Comparison of ENCODE assay signal across 12 cellular contexts in genomic region chr16:8751481-8752311, GRCh38. TPM values are rescaled to one million over a fixed set of nuclear protein-coding genes. Genes with fewer than 3 reads are reported as not detected.
A peak's percentile ranks its signal among the peaks of the same experiment; 100 is the strongest.
DNase-seq lines count a peak whose midpoint lies in the region; ATAC-seq, FAIRE-seq and TF ChIP-seq lines count a peak whose summit lies in the region.
"Had no signal": no experiment of that assay in that cellular context is flagged by ENCODE, and none has a peak within 500 bp of the region (broad histone marks: within the 10 kb centered on the region; RNA-seq: fewer than 3 reads in every experiment).

No MANE protein-coding gene starts in this region.

- no peaks in the 10 kb centered on the region for H3K79me2 ChIP-seq in fibroblast of lung (ENCODE audit: control insufficient read depth, insufficient read depth, low read length)

- H3K4me1 ChIP-seq in fibroblast of lung (ENCODE audit: control insufficient read depth, extremely low read depth, insufficient read depth, low read length) (no peaks in the 10 kb centered on the region), pancreas (peaks cover 6 to 16% (median 15%) of the 10 kb centered on the region in 3 donors)
- H3K4me1 ChIP-seq: Peyer's patch had no signal

- H3K36me3 ChIP-seq in fibroblast of lung (ENCODE audit: control insufficient read depth, insufficient read depth, low read length) (no peaks in the 10 kb centered on the region), pancreas (no peaks in the 10 kb centered on the region)

- no peak overlapping the region for H2AFZ ChIP-seq in fibroblast of lung (ENCODE audit: low read length)

- TF ChIP-seq CTCF in fibroblast of lung (conservative IDR thresholded peaks at IDR 0.05 in 1 of 2, IDR thresholded peaks at IDR 0.05 in 1 of 2; ENCODE audit: low read depth in 1 of 2, low read length in 2 of 2) = no peak
- TF ChIP-seq CTCF in pancreas (IDR thresholded peaks at IDR 0.05) = no peak

- no peak overlapping the region for H3K4me2 ChIP-seq in fibroblast of lung (ENCODE audit: extremely low read depth, insufficient read depth, low read length)

- H3K4me3 ChIP-seq in fibroblast of lung (replicated peaks in 1 of 4; ENCODE audit: control extremely low read depth in 1 of 4, insufficient read depth in 1 of 4, low read depth in 3 of 4, low read length in 4 of 4) (no peak overlapping the region), pancreas (no peak overlapping the region)
- H3K4me3 ChIP-seq: Peyer's patch had no signal

- H3K27ac ChIP-seq in fibroblast of lung (ENCODE audit: insufficient read depth, low read length) (no peak overlapping the region), pancreas (peak overlapping the region in 2 of 4 donors; percentile 39 to 65)
- H3K27ac ChIP-seq: Peyer's patch had no signal

- H4K20me1 ChIP-seq in fibroblast of lung (ENCODE audit: control insufficient read depth, extremely low read depth, insufficient read depth, low read length) = no peaks in the 10 kb centered on the region

- DNase-seq in GM03348 (ENCODE audit: low spot score) (peak; percentile 82), RKO (ENCODE audit: low spot score) (peak; percentile 61), fibroblast of lung (ENCODE audit: low read depth in 2 of 2) (peak; percentile 42 to 89), pancreas (peak in 4 of 6 donors; percentile 19 to 34 (median 28)), NCI-H2171 treated with DMSO at 0.1 percent for 48 hours (lab: John Stamatoyannopoulos, UW) (no peak), NCI-H2081 treated with DMSO at 0.1 percent for 48 hours (lab: John Stamatoyannopoulos, UW) (no peak)
- DNase-seq: activated CD4-positive, alpha-beta T cell treated with anti-CD3 and anti-CD28 coated beads for 48 hours; NCI-H1105; occipital lobe had no signal

- H3K27me3 ChIP-seq in fibroblast of lung (ENCODE audit: control insufficient read depth, insufficient read depth, low read length) = no peaks in the 10 kb centered on the region
- no peaks in the 10 kb centered on the region for H3K27me3 ChIP-seq in pancreas
- H3K27me3 ChIP-seq: Peyer's patch had no signal

- WGBS in pancreas, 2 donors = 51 to 52% methylated on average over 14 of the region's 14 CpGs

- ATAC-seq in pancreas = peak; percentile 82 to 90 (median 84)
- ATAC-seq in GM19395 (IDR thresholded peaks at IDR 0.05; ENCODE audit: unreplicated experiment) = no peak
- ATAC-seq in activated CD4-positive, CD25-positive, alpha-beta regulatory T cell treated with anti-CD3 and anti-CD28 coated beads, Interleukin-2, amount 50 U/mL, for 24 hours = no peak

- H3K9me3 ChIP-seq in fibroblast of lung (ENCODE audit: control insufficient read depth, insufficient read depth, low read depth, low read length) = no peaks in the 10 kb centered on the region
- H3K9me3 ChIP-seq in pancreas = no peaks in the 10 kb centered on the region
- H3K9me3 ChIP-seq: Peyer's patch had no signal

- no peak for FAIRE-seq in pancreas (lab: Jason Lieb, UNC)

- H3K9ac ChIP-seq in fibroblast of lung (ENCODE audit: insufficient read depth, low read length) = no peak overlapping the region

- intact Hi-C loops in pancreas (cut with DNase I) = no loop called here

RNA-seq across cellular contexts. Expression of gene TMEM186, which starts 45.7 kb away (rescaled TPM):
- total RNA-seq in fibroblast of lung = 5.6 and 6.8 TPM in 2 replicates
- 6.6 and 8.6 TPM in 2 replicates for polyA plus RNA-seq in fibroblast of lung
- polyA plus RNA-seq in fibroblast of lung (2012) = 7.3 and 9.0 TPM in 2 replicates
- 2.4 and 9.2 TPM in 2 replicates for polyA minus RNA-seq in fibroblast of lung (ENCODE audit: low replicate concordance)
- 1 to 10 TPM; 2.7 to 6.1 (median 4.4) TPM for total RNA-seq in pancreas
- 1 to 10 TPM; 3.8 to 9.3 TPM for polyA plus RNA-seq in pancreas

RNA-seq across cellular contexts. Expression of gene PMM2, which starts 45.9 kb away (rescaled TPM):
- total RNA-seq in fibroblast of lung (17.2 and 19.5 TPM in 2 replicates), pancreas (10 to 100 TPM; 19.2 to 40.3 (median 29.4) TPM)
- polyA plus RNA-seq in fibroblast of lung (42.1 and 49.3 TPM in 2 replicates), pancreas (10 to 100 TPM; 19.6 to 23.9 TPM)
- 38.7 and 55.7 TPM in 2 replicates for polyA plus RNA-seq in fibroblast of lung (2012)
- polyA minus RNA-seq in fibroblast of lung (ENCODE audit: low replicate concordance) = 6.4 and 18.8 TPM in 2 replicates

Comparison
In these comparisons a context has a peak if more than half of its experiments do, and no peak if none do; other contexts are left out.
1. DNase-seq: peak in GM03348 (single experiment), RKO (single experiment), fibroblast of lung (2 of 2) and pancreas (4 of 6); none in NCI-H2171 treated with DMSO at 0.1 percent for 48 hours (single experiment) and NCI-H2081 treated with DMSO at 0.1 percent for 48 hours (single experiment).
2. ATAC-seq: peak in pancreas (4 of 4); none in GM19395 (single experiment) and activated CD4-positive, CD25-positive, alpha-beta regulatory T cell treated with anti-CD3 and anti-CD28 coated beads, Interleukin-2, amount 50 U/mL, for 24 hours (0 of 2).